8 cellular contexts compared by ENCODE assay signal in genomic region chrX:40012039-40012799, GRCh38.
DNase-seq lines count a peak whose midpoint lies in the region; ATAC-seq and TF ChIP-seq lines count a peak whose summit lies in the region.

No MANE protein-coding gene starts in this region.

- H3K4me1 Mint-ChIP-seq in MCF 10A (ENCODE audit: insufficient read depth, unreplicated experiment), result peaks cover 6% of the 10 kb centered on the region

- no peaks in the 10 kb centered on the region for H3K36me3 Mint-ChIP-seq in MCF 10A (ENCODE audit: insufficient read depth, unreplicated experiment)

- peak overlapping the region in 2 of 3 donors; percentile 55 to 65 for H3K4me3 ChIP-seq in right lobe of liver
- H3K4me3 ChIP-seq in tibial artery, result peak overlapping the region; percentile 62 to 66

- CTCF ChIA-PET in MCF 10A (lab: Yijun Ruan, JAX), result no interaction called here

- no peak for TF ChIP-seq POLR2A in right lobe of liver (IDR thresholded peaks at IDR 0.05)

- H3K27ac ChIP-seq in right lobe of liver, result peak overlapping the region; percentile 72 to 85 (median 76)
- peak overlapping the region; percentile 94 to 96 for H3K27ac ChIP-seq in tibial artery

- peak overlapping the region; percentile 79 for H3K4me3 Mint-ChIP-seq in MCF 10A (ENCODE audit: unreplicated experiment)

- TF ChIP-seq CTCF in MCF 10A (IDR thresholded peaks at IDR 0.05; ENCODE audit: unreplicated experiment), result no peak
- TF ChIP-seq CTCF in right lobe of liver (IDR thresholded peaks at IDR 0.05), result no peak
- TF ChIP-seq CTCF in tibial artery (IDR thresholded peaks at IDR 0.05), result no peak

- H3K36me3 ChIP-seq in right lobe of liver (no peaks in the 10 kb centered on the region), tibial artery (no peaks in the 10 kb centered on the region)

- WGBS in right lobe of liver (ENCODE audit: insufficient coverage, low coverage, low lambda C conversion rate, missing lambda C conversion rate), result 12% methylated on average over 21 of the region's 57 CpGs

- H3K9me3 ChIP-seq in right lobe of liver (no peaks in the 10 kb centered on the region), tibial artery (peaks cover 0 to 7% (median 6%) of the 10 kb centered on the region in 3 donors)

- H3K27me3 ChIP-seq in right lobe of liver (peaks cover 3 to 12% of the 10 kb centered on the region in 2 donors), tibial artery (no peaks in the 10 kb centered on the region)

- intact Hi-C loops in MCF 10A (cut with micrococcal nuclease), result loop anchor here (2.0 to 10.0 kb wide), 3 partner anchors 57 to 277 kb away; no protein-coding TSS in a partner anchor
- intact Hi-C loops in right lobe of liver (cut with DNase I), result loop anchor here (5.0 to 10.0 kb wide), 2 partner anchors 145 to 163 kb away; no protein-coding TSS in a partner anchor
- intact Hi-C loops in tibial artery (cut with DNase I; ENCODE audit: low total_unique reads), result loop anchor here (2.0 to 10.0 kb wide), 4 partner anchors 103 to 277 kb away; no protein-coding TSS in a partner anchor

- DNase-seq in NCI-H2081 (lab: John Stamatoyannopoulos, UW) (peak; percentile 15 to 36), NCI-H2081 treated with DMSO at 0.1 percent for 48 hours (lab: John Stamatoyannopoulos, UW) (no peak), NCI-H1105 (lab: John Stamatoyannopoulos, UW) (peak; percentile 18), MCF 10A (ENCODE audit: unreplicated experiment) (peak; percentile 60), right lobe of liver (peak in 2 of 3 donors; percentile 38 to 47), tibial artery (peak; percentile 38 to 72), SKM-1 treated with dmso at 0.1 percent for 144 hours (lab: John Stamatoyannopoulos, UW; ENCODE audit: unreplicated experiment) (no peak), HuH-7 (ENCODE audit: low spot score) (no peak)

- peak; percentile 17 to 42 (median 30) for ATAC-seq in right lobe of liver

- H3K4me1 ChIP-seq in right lobe of liver, result peaks cover 0 to 11% (median 0%) of the 10 kb centered on the region in 4 donors
- peaks cover 0 to 52% (median 13%) of the 10 kb centered on the region in 4 donors for H3K4me1 ChIP-seq in tibial artery

- POLR2A ChIA-PET in MCF 10A (lab: Yijun Ruan, JAX), result interaction anchor here (1.3 to 2.1 kb wide), 4 partner anchors 28 to 93 kb away, joined by 3 to 14 read pairs (median 10); partner anchors contain the start of gene BCOR

- no peaks in the 10 kb centered on the region for H3K27me3 Mint-ChIP-seq in MCF 10A (ENCODE audit: insufficient read depth, unreplicated experiment)

- BruUV-seq in MCF 10A (replicated peaks; lab: Mats Ljungman, UMichigan), result no TSS peak

- peaks cover 7% of the 10 kb centered on the region for H3K9me3 Mint-ChIP-seq in MCF 10A (ENCODE audit: unreplicated experiment)

- no peak overlapping the region for H3K27ac Mint-ChIP-seq in MCF 10A (ENCODE audit: low read depth, unreplicated experiment)

Comparison
In these comparisons a context has a peak if more than half of its experiments do, and no peak if none do; other contexts are left out.
1. DNase-seq: peak in NCI-H2081 (2 of 2), NCI-H1105 (single experiment), MCF 10A (single experiment), right lobe of liver (2 of 3) and tibial artery (2 of 2); none in NCI-H2081 treated with DMSO at 0.1 percent for 48 hours (single experiment), SKM-1 treated with dmso at 0.1 percent for 144 hours (single experiment) and HuH-7 (single experiment).